8 cellular contexts compared by ENCODE assay signal in genomic region chr14:50667491-50668007, GRCh38. TPM values are rescaled to one million over a fixed set of nuclear protein-coding genes. Genes with fewer than 3 reads are reported as not detected.
A peak's percentile ranks its signal among the peaks of the same experiment; 100 is the strongest.
DNase-seq lines count a peak whose midpoint lies in the region; ATAC-seq, FAIRE-seq and TF ChIP-seq lines count a peak whose summit lies in the region.

No MANE protein-coding gene starts in this region.

- no TSS peak for BruUV-seq in mammary epithelial cell (replicated peaks; lab: Mats Ljungman, UMichigan)

- no peaks in the 10 kb centered on the region for H4K20me1 ChIP-seq in OCI-LY3 (ENCODE audit: insufficient read depth, low read length)
- no peaks in the 10 kb centered on the region for H4K20me1 ChIP-seq in mammary epithelial cell (ENCODE audit: insufficient read depth, low read length)

- H3K36me3 ChIP-seq in OCI-LY3 (replicated peaks; ENCODE audit: low read depth, low read length) (no peaks in the 10 kb centered on the region), mammary epithelial cell (ENCODE audit: insufficient read depth, low read length) (peaks cover 4% of the 10 kb centered on the region), lung (ENCODE audit: control insufficient read depth in 2 of 2, insufficient read depth in 2 of 2, low read length in 2 of 2) (peaks cover 0 to 4% of the 10 kb centered on the region in 2 donors), upper lobe of right lung (peaks cover 13% of the 10 kb centered on the region)

- WGBS in mammary epithelial cell (ENCODE audit: low coverage, missing lambda C conversion rate) = 2% methylated on average over 9 of the region's 30 CpGs
- 0% methylated on average over 30 of the region's 30 CpGs for WGBS in lung, 2 donors

- DNase-seq in GM12892 (ENCODE audit: insufficient read length) = peak; percentile 19
- peak; percentile 48 for DNase-seq in mammary epithelial cell
- DNase-seq in lung (ENCODE audit: low spot score) = peak; percentile 42
- no peak for DNase-seq in upper lobe of right lung
- no peak for DNase-seq in DMS 273 (lab: John Stamatoyannopoulos, UW; ENCODE audit: unreplicated experiment)

- H3K9ac ChIP-seq in OCI-LY3 (ENCODE audit: low read length) = peak overlapping the region; percentile 77
- H3K9ac ChIP-seq in mammary epithelial cell (ENCODE audit: insufficient read depth, low read length) = peak overlapping the region; percentile 87

- H3K4me1 ChIP-seq in OCI-LY3 (ENCODE audit: low read length) (peaks cover 27% of the 10 kb centered on the region), mammary epithelial cell (ENCODE audit: insufficient read depth, low read length) (peaks cover 20% of the 10 kb centered on the region), lung (ENCODE audit: control insufficient read depth in 2 of 2, insufficient read depth in 2 of 2, low read length in 2 of 2) (peaks cover 0 to 7% of the 10 kb centered on the region in 2 donors), upper lobe of right lung (peaks cover 21% of the 10 kb centered on the region)

- intact Hi-C loops in mammary epithelial cell (cut with micrococcal nuclease) (loop anchor here (1.0 to 5.0 kb wide), 5 partner anchors 10 to 350 kb away; no protein-coding TSS in a partner anchor), upper lobe of right lung (cut with DNase I) (no loop called here)

- H3K27me3 ChIP-seq in OCI-LY3 (ENCODE audit: low read depth, low read length) (peaks cover 5% of the 10 kb centered on the region; the same call in 1 of the 2 replicates), mammary epithelial cell (ENCODE audit: insufficient read depth, low read length) (no peaks in the 10 kb centered on the region), lung (ENCODE audit: control insufficient read depth, insufficient read depth) (no peaks in the 10 kb centered on the region), upper lobe of right lung (no peaks in the 10 kb centered on the region)

- 0 out of 2 replicates have a peak, but pooled peaks have one; percentile 8 for TF ChIP-seq CTCF in 22Rv1 (IDR thresholded peaks at IDR 0.05)
- peak; percentile 25; the same call in 1 of the 2 replicates for TF ChIP-seq CTCF in OCI-LY3 (IDR thresholded peaks at IDR 0.05; ENCODE audit: low read depth, low read length)
- no peak for TF ChIP-seq CTCF in mammary epithelial cell (conservative IDR thresholded peaks at IDR 0.05 in 1 of 2, IDR thresholded peaks at IDR 0.05 in 1 of 2; ENCODE audit: extremely low read depth in 1 of 2, insufficient read depth in 1 of 2, low read depth in 1 of 2, low read length in 2 of 2)
- no peak for TF ChIP-seq CTCF in lung (IDR thresholded peaks at IDR 0.05; ENCODE audit: control extremely low read depth, extremely low read depth)
- no peak for TF ChIP-seq CTCF in upper lobe of right lung (IDR thresholded peaks at IDR 0.05)

- dilution Hi-C loops in mammary epithelial cell (cut with HindIII; ENCODE audit: low sequenced_read_pairs) = no loop called here

- peak; percentile 35 for ATAC-seq in HG02870 (IDR thresholded peaks at IDR 0.05; ENCODE audit: unreplicated experiment)
- ATAC-seq in lung (ENCODE audit: insufficient read depth, low FRiP score) = peak; percentile 5
- ATAC-seq in upper lobe of right lung = peak; percentile 65

- no peak for TF ChIP-seq POLR2A in GM12892 (IDR thresholded peaks at IDR 0.05; ENCODE audit: low read depth, low read length)

- peak; percentile 70 for FAIRE-seq in GM12892 (lab: Jason Lieb, UNC)

- peak overlapping the region; percentile 92 for H3K27ac ChIP-seq in 22Rv1
- H3K27ac ChIP-seq in OCI-LY3 (ENCODE audit: low read length) = no peak overlapping the region
- peak overlapping the region; percentile 92 for H3K27ac ChIP-seq in mammary epithelial cell (ENCODE audit: insufficient read depth, low read depth, low read length)
- peak overlapping the region; percentile 97 to 99 for H3K27ac ChIP-seq in lung (ENCODE audit: low read depth in 1 of 2, low read length in 1 of 2)
- peak overlapping the region; percentile 98 for H3K27ac ChIP-seq in upper lobe of right lung

- H3K9me3 ChIP-seq in OCI-LY3 (ENCODE audit: insufficient read depth, low read length) = no peaks in the 10 kb centered on the region
- H3K9me3 ChIP-seq in mammary epithelial cell (replicated peaks; ENCODE audit: insufficient read depth, low read length) = no peaks in the 10 kb centered on the region
- H3K9me3 ChIP-seq in lung (ENCODE audit: control insufficient read depth in 2 of 2, insufficient read depth in 1 of 2, low read length in 1 of 2) = no peaks in the 10 kb centered on the region
- no peaks in the 10 kb centered on the region for H3K9me3 ChIP-seq in upper lobe of right lung

- H3K4me3 ChIP-seq in OCI-LY3 (ENCODE audit: low read length) (peak overlapping the region; percentile 89), mammary epithelial cell (replicated peaks in 1 of 3; ENCODE audit: insufficient read depth in 1 of 3, low read depth in 2 of 3, low read length in 3 of 3) (peak overlapping the region; percentile 73 to 91 (median 82)), lung (peak overlapping the region; percentile 72), upper lobe of right lung (peak overlapping the region; percentile 87)

- CTCF ChIA-PET in mammary epithelial cell (lab: Charles Lee; ENCODE audit: low non-redundant PET) = interaction anchor here (1.1 kb wide), 1 partner anchor 67 kb away, joined by 5 read pairs; no protein-coding TSS in a partner anchor

- H3K79me2 ChIP-seq in OCI-LY3 (ENCODE audit: low read length) (peaks cover 24% of the 10 kb centered on the region), mammary epithelial cell (ENCODE audit: insufficient read depth, low read length) (peaks cover 56% of the 10 kb centered on the region)

- peak overlapping the region; percentile 82 for H2AFZ ChIP-seq in OCI-LY3 (ENCODE audit: low read depth, low read length)
- peak overlapping the region; percentile 91 for H2AFZ ChIP-seq in mammary epithelial cell (ENCODE audit: low read depth, low read length)

- in situ Hi-C loops in mammary epithelial cell (cut with MboI; ENCODE audit: low sequenced_read_pairs in 2 of 2) = no loop called here

- H3K4me2 ChIP-seq in OCI-LY3 (ENCODE audit: low read length) (peak overlapping the region; percentile 73), mammary epithelial cell (ENCODE audit: insufficient read depth, low read depth, low read length) (peak overlapping the region; percentile 87)

RNA-seq across cellular contexts. Expression of gene SAV1, which starts 0.6 kb away (rescaled TPM):
- polyA plus RNA-seq in GM12892 (2012; ENCODE audit: missing spikeins) = 28.3 TPM
- 10 to 100 TPM; 53.3 to 63.5 TPM for total RNA-seq in mammary epithelial cell
- 23.6 TPM for polyA plus RNA-seq in mammary epithelial cell
- 25.5 TPM for polyA minus RNA-seq in mammary epithelial cell
- 10 to 100 TPM; 31.1 to 76.1 TPM for total RNA-seq in lung
- 10 to 100 TPM; 17.9 to 27.5 TPM for polyA plus RNA-seq in lung
- total RNA-seq in upper lobe of right lung = 42.8 TPM

Comparison
In these comparisons a context has a peak if more than half of its experiments do, and no peak if none do; other contexts are left out.
1. CTCF ChIP-seq: peak in 22Rv1 (single experiment) and OCI-LY3 (single experiment); none in mammary epithelial cell (0 of 2), lung (single experiment) and upper lobe of right lung (single experiment).
2. DNase-seq: peak in GM12892 (single experiment), mammary epithelial cell (single experiment) and lung (single experiment); none in upper lobe of right lung (single experiment) and DMS 273 (single experiment).
3. ATAC-seq: peak in every context shown above with its lines; median percentile 65 in upper lobe of right lung; 35 in HG02870; 5 in lung.
4. Peak in every context shown above with its lines, with median percentiles within 50 percentile points of each other: H3K4me3 ChIP-seq.